In the genomic region with DNA sequence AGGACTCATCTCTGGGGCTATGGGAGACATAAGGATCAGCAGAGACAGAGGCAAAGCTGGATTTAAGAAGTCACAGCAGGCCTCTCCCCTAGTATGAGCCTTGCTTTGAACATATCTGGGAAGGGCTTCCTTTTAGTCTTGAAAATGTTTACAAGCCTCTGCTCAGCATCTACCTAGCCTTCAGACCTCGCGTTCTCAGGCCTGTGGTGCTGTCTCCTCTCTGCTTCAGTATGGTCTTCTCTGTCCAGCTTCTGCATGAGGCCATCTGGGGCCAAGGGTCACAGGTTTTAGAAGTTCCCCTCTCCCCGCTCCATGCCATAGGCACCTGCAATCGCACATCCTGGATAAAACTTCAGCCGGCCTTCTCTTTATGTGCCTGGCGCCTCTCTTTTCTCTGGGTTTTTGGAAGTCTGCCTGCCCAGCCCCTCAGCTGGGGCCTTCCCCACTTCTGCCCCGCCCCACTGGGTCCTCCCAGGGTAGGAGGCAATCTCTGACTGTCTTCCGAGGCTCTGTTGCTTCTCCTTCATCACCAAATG, we compare ENCODE assay signal across 19 cellular contexts. TPM values are rescaled to one million over a fixed set of nuclear protein-coding genes. Genes with fewer than 3 reads are reported as not detected.
"Had no signal": no experiment of that assay in that cellular context is flagged by ENCODE, and none has a peak within 500 bp of the region (broad histone marks: within the 10 kb centered on the region; RNA-seq: fewer than 3 reads in every experiment).

No MANE protein-coding gene starts in this region.

- H3K4me3 ChIP-seq: hepatocyte had no signal

- H3K27ac ChIP-seq: hepatocyte had no signal

- H3K27me3 ChIP-seq: hepatocyte had no signal

- ATAC-seq: activated CD8-positive, alpha-beta T cell treated with anti-CD3 and anti-CD28 coated beads for 36 hours; natural killer cell had no signal

- DNase-seq: activated CD4-positive, alpha-beta T cell treated with anti-CD3 and anti-CD28 coated beads, Interleukin-2, amount 10 ng/mL, durations not matched to agents 24 days and 14 days; activated CD4-positive, CD25-positive, alpha-beta regulatory T cell; activated CD8-positive, alpha-beta T cell treated with anti-CD3 and anti-CD28 coated beads for 36 hours; activated effector memory CD4-positive, alpha-beta T cell treated with anti-CD3 and anti-CD28 coated beads, Interleukin-2, amount 50 U/mL, for 16 hours; activated T-cell treated with anti-CD3 and anti-CD28 coated beads, Interleukin-2, amount 50 U/mL, for 48 hours; cerebellar nuclear complex; effector memory CD4-positive, alpha-beta T cell; mesenchymal stem cell; natural killer cell; retina; stimulated activated CD8-positive, alpha-beta memory T cell treated with anti-CD3 and anti-CD28 coated beads, Interleukin-4, amount 100 ng/mL, for 48 hours; stimulated activated naive CD4-positive, alpha-beta T cell; substantia nigra; T-helper 1 cell; T-helper 9 cell; trophoblast cell had no signal

RNA-seq across cellular contexts. Expression of a gene that starts 7.1 kb away (rescaled TPM):
- total RNA-seq: activated CD4-positive, alpha-beta T cell treated with anti-CD3 and anti-CD28 coated beads, Interleukin-2, amount 10 ng/mL, durations not matched to agents 24 days and 14 days; bronchial epithelial cell; endothelial cell of umbilical vein; natural killer cell had no signal
